Comparison of ENCODE assay signal across 8 cellular contexts in genomic region chr3:13451301-13451673, GRCh38. TPM values are rescaled to one million over a fixed set of nuclear protein-coding genes. Genes with fewer than 3 reads are reported as not detected.
DNase-seq lines count a peak whose midpoint lies in the region; ATAC-seq, FAIRE-seq and TF ChIP-seq lines count a peak whose summit lies in the region.

No MANE protein-coding gene starts in this region.

- H3K4me1 ChIP-seq in Karpas-422 (ENCODE audit: low read length) (peaks cover 19% of the 10 kb centered on the region), skeletal muscle satellite cell (ENCODE audit: control insufficient read depth, insufficient read depth, low read length) (peaks cover 4% of the 10 kb centered on the region)

- H3K9ac ChIP-seq in Karpas-422 (ENCODE audit: low read length) (peak overlapping the region; percentile 67), skeletal muscle satellite cell (ENCODE audit: low read depth, low read length) (peak overlapping the region; percentile 71)

- no peak for TF ChIP-seq POLR2A in GM12891 (IDR thresholded peaks at IDR 0.05; ENCODE audit: low read depth, low read length)

- peak overlapping the region; percentile 99 for H2AFZ ChIP-seq in Karpas-422 (ENCODE audit: low read length)

- no peaks in the 10 kb centered on the region for H3K36me3 ChIP-seq in Karpas-422 (ENCODE audit: insufficient read depth, low read length)
- no peaks in the 10 kb centered on the region for H3K36me3 ChIP-seq in skeletal muscle satellite cell (ENCODE audit: insufficient read depth, low read length)

- ATAC-seq in Right ventricle myocardium inferior (peak; percentile 29), left cardiac atrium (peak; percentile 21 to 54)

- H3K4me2 ChIP-seq in Karpas-422 (ENCODE audit: low read depth, low read length, poor library complexity, severe bottlenecking) = peak overlapping the region; percentile 97
- H3K4me2 ChIP-seq in skeletal muscle satellite cell (ENCODE audit: low read length) = peak overlapping the region; percentile 85

- H3K9me3 ChIP-seq in Karpas-422 (ENCODE audit: low read length) = no peaks in the 10 kb centered on the region
- H3K9me3 ChIP-seq in skeletal muscle satellite cell (replicated peaks; ENCODE audit: low read length) = no peaks in the 10 kb centered on the region

- no peak for DNase-seq in Right ventricle myocardium inferior (ENCODE audit: missing footprints)
- DNase-seq in cardiac septum (ENCODE audit: low spot score) = no peak
- DNase-seq in Karpas-422 = peak; percentile 69
- peak; percentile 15 for DNase-seq in activated T-cell treated with anti-CD3 and anti-CD28 coated beads for 48 hours (ENCODE audit: low read depth)
- DNase-seq in left cardiac atrium = peak; percentile 32
- DNase-seq in activated gamma-delta T cell (lab: John Stamatoyannopoulos, UW) = no peak
- DNase-seq in GM12891 (ENCODE audit: insufficient read length, low spot score) = no peak

- H3K27me3 ChIP-seq in Karpas-422 (ENCODE audit: low read length) (no peaks in the 10 kb centered on the region), skeletal muscle satellite cell (ENCODE audit: control insufficient read depth, insufficient read depth, low read length) (peaks cover 6% of the 10 kb centered on the region)

- H3K79me2 ChIP-seq in Karpas-422 (ENCODE audit: low read length) = no peaks in the 10 kb centered on the region

- intact Hi-C loops in Right ventricle myocardium inferior (cut with DNase I) = loop anchor here (10.0 kb wide), 1 partner anchor 106 kb away; no protein-coding TSS in a partner anchor
- intact Hi-C loops in cardiac septum (cut with DNase I) = loop anchor here (5.0 to 10.0 kb wide), 2 partner anchors 104 to 166 kb away; no protein-coding TSS in a partner anchor
- intact Hi-C loops in left cardiac atrium (cut with DNase I) = loop anchor here in 1 of 2 donors (5.0 kb wide), 1 partner anchor 359 kb away; no protein-coding TSS in a partner anchor

- H4K20me1 ChIP-seq in Karpas-422 (ENCODE audit: insufficient read depth, low read depth, low read length) = no peaks in the 10 kb centered on the region

- H3K4me3 ChIP-seq in Karpas-422 (ENCODE audit: low read length) (peak overlapping the region; percentile 75), skeletal muscle satellite cell (ENCODE audit: low read length) (peak overlapping the region; percentile 72)

- no peak overlapping the region for H3K27ac ChIP-seq in Karpas-422 (ENCODE audit: low read length)

- H3K9me2 ChIP-seq in Karpas-422 (replicated peaks; ENCODE audit: insufficient read depth, low read length) = no peaks in the 10 kb centered on the region

- FAIRE-seq in GM12891 (lab: Jason Lieb, UNC) = no peak

TF ChIP-seq in GM12891, 5 proteins besides CTCF, POLR2A, EP300 and RAD21:
- no peak for TF ChIP-seq POU2F2 (IDR thresholded peaks at IDR 0.05; ENCODE audit: low read depth, low read length)
- TF ChIP-seq PAX5 (IDR thresholded peaks at IDR 0.05; ENCODE audit: insufficient read depth, low read length, severe bottlenecking) = no peak
- no peak for TF ChIP-seq POLR2AphosphoS5 (IDR thresholded peaks at IDR 0.05; ENCODE audit: low read depth, low read length)
- no peak for TF ChIP-seq TAF1 (IDR thresholded peaks at IDR 0.05; ENCODE audit: low read depth, low read length)
- no peak for TF ChIP-seq SPI1 (IDR thresholded peaks at IDR 0.05; ENCODE audit: low read depth, low read length)
TF ChIP-seq in GM12891: peak in this region for 0.

RNA-seq across cellular contexts. Expression of gene HDAC11, which starts 28.8 kb away (rescaled TPM):
- total RNA-seq in Right ventricle myocardium inferior = 37.5 TPM
- total RNA-seq in cardiac septum = 30.7 TPM
- 1.6 and 5.3 TPM in 2 replicates for total RNA-seq in Karpas-422 (2014; rRNA removed; shearing (Covaris generic); ENCODE audit: low replicate concordance)
- total RNA-seq in left cardiac atrium = 10 to 100 TPM; 27.6 to 36.0 TPM
- total RNA-seq in skeletal muscle satellite cell (2012; rRNA removed) = 2.2 and 4.6 TPM in 2 replicates
- 0.94 TPM for polyA plus RNA-seq in GM12891 (2012; ENCODE audit: low read depth, missing spikeins)

RNA-seq across cellular contexts. Expression of gene NUP210, which starts 31.2 kb away (rescaled TPM):
- 3.5 TPM for total RNA-seq in Right ventricle myocardium inferior
- 2.6 TPM for total RNA-seq in cardiac septum
- total RNA-seq in Karpas-422 (2014; rRNA removed; shearing (Covaris generic); ENCODE audit: low replicate concordance) = 87.7 and 117 TPM in 2 replicates
- 1 to 10 TPM; 2.8 to 4.7 TPM for total RNA-seq in left cardiac atrium
- total RNA-seq in skeletal muscle satellite cell (2012; rRNA removed) = not detected in 2 replicates
- polyA plus RNA-seq in GM12891 (2012; ENCODE audit: low read depth, missing spikeins) = 43.7 TPM

Comparison
In these comparisons a context has a peak if more than half of its experiments do, and no peak if none do; other contexts are left out.
1. DNase-seq: peak in Karpas-422 (single experiment), activated T-cell treated with anti-CD3 and anti-CD28 coated beads for 48 hours (single experiment) and left cardiac atrium (single experiment); none in Right ventricle myocardium inferior (single experiment), cardiac septum (single experiment), activated gamma-delta T cell (single experiment) and GM12891 (single experiment).
2. RNA of gene NUP210, which starts 31.2 kb away (total RNA-seq): 87.7 to 117 TPM in Karpas-422; 2.8 to 4.7 TPM in left cardiac atrium, 3.5 TPM in Right ventricle myocardium inferior (single experiment) and 2.6 TPM in cardiac septum (single experiment); every median in the first group is over 10 times any median in the second.